ENCODE assay signal across 12 cellular contexts in genomic region chr2:39902103-39902502, GRCh38.
A peak's percentile ranks its signal among the peaks of the same experiment; 100 is the strongest.
DNase-seq lines count a peak whose midpoint lies in the region; TF ChIP-seq lines count a peak whose summit lies in the region.
"Had no signal": no experiment of that assay in that cellular context is flagged by ENCODE, and none has a peak within 500 bp of the region (broad histone marks: within the 10 kb centered on the region; RNA-seq: fewer than 3 reads in every experiment).

No MANE protein-coding gene starts in this region.

- H3K27ac ChIP-seq in MM.1S (ENCODE audit: low read length), result no peak overlapping the region
- H3K27ac ChIP-seq: C4-2B, transverse colon had no signal

- no peaks in the 10 kb centered on the region for H4K20me1 ChIP-seq in MM.1S (ENCODE audit: insufficient read depth, low read length)

- no peaks in the 10 kb centered on the region for H3K36me3 ChIP-seq in MM.1S (replicated peaks; ENCODE audit: insufficient read depth, low read length)
- H3K36me3 ChIP-seq: transverse colon had no signal

- H2AFZ ChIP-seq in MM.1S (ENCODE audit: low read length), result no peak overlapping the region

- no peaks in the 10 kb centered on the region for H3F3A ChIP-seq in MM.1S (ENCODE audit: insufficient read depth, low read length)

- no peaks in the 10 kb centered on the region for H3K9me2 ChIP-seq in MM.1S (replicated peaks; ENCODE audit: insufficient read depth, low read length)

- no peak overlapping the region for H3K9ac ChIP-seq in MM.1S (ENCODE audit: low read length)

- H3K4me2 ChIP-seq in MM.1S (ENCODE audit: low read depth, low read length), result no peak overlapping the region

- TF ChIP-seq CTCF in AG10803 (conservative IDR thresholded peaks at IDR 0.05; ENCODE audit: low read length) (no peak), cardiac fibroblast (IDR thresholded peaks at IDR 0.05; ENCODE audit: low read depth, low read length) (no peak), MM.1S (IDR thresholded peaks at IDR 0.05; ENCODE audit: low read length) (no peak)

- no peaks in the 10 kb centered on the region for H3K4me1 ChIP-seq in MM.1S (ENCODE audit: low read length)
- H3K4me1 ChIP-seq: transverse colon had no signal

- no peak overlapping the region for H3K4me3 ChIP-seq in AG10803 (ENCODE audit: low read length)
- no peak overlapping the region for H3K4me3 ChIP-seq in cardiac fibroblast (replicated peaks in 1 of 2; ENCODE audit: low read depth in 2 of 2, low read length in 2 of 2)
- H3K4me3 ChIP-seq in MM.1S (ENCODE audit: low read length), result no peak overlapping the region
- H3K4me3 ChIP-seq: transverse colon had no signal

- no peaks in the 10 kb centered on the region for H3K79me2 ChIP-seq in MM.1S (ENCODE audit: low read length)

- H3K27me3 ChIP-seq in MM.1S (replicated peaks; ENCODE audit: insufficient read depth, low read length), result no peaks in the 10 kb centered on the region
- H3K27me3 ChIP-seq: transverse colon had no signal

- DNase-seq in AG10803 (ENCODE audit: low read depth), result peak; percentile 50
- DNase-seq in HS-5 (ENCODE audit: low read depth), result peak; percentile 24
- DNase-seq in cardiac fibroblast (ENCODE audit: low read depth in 2 of 2), result peak; percentile 5 to 83
- DNase-seq in kidney glomerular epithelial cell (lab: John Stamatoyannopoulos, UW), result peak; percentile 76
- no peak for DNase-seq in MM.1S
- no peak for DNase-seq in NCI-H748 (lab: John Stamatoyannopoulos, UW; ENCODE audit: unreplicated experiment)
- no peak for DNase-seq in NCI-H2196 (lab: John Stamatoyannopoulos, UW; ENCODE audit: unreplicated experiment)
- no peak for DNase-seq in NCI-H1048 (lab: John Stamatoyannopoulos, UW)
- DNase-seq: left cardiac atrium, NCI-H1092, transverse colon had no signal

- H3K9me3 ChIP-seq in MM.1S (replicated peaks; ENCODE audit: insufficient read depth, low read length), result no peaks in the 10 kb centered on the region
- H3K9me3 ChIP-seq: transverse colon had no signal

Comparison
In these comparisons a context has a peak if more than half of its experiments do, and no peak if none do; other contexts are left out.
1. DNase-seq: peak in AG10803 (single experiment), HS-5 (single experiment), cardiac fibroblast (2 of 2) and kidney glomerular epithelial cell (single experiment); none in MM.1S (single experiment), NCI-H748 (single experiment), NCI-H2196 (single experiment) and NCI-H1048 (single experiment).